ENCODE assay signal across 12 cellular contexts in genomic region chr4:15677507-15677988, GRCh38. TPM values are rescaled to one million over a fixed set of nuclear protein-coding genes. Genes with fewer than 3 reads are reported as not detected.
DNase-seq lines count a peak whose midpoint lies in the region; ATAC-seq and TF ChIP-seq lines count a peak whose summit lies in the region.
"Had no signal": no experiment of that assay in that cellular context is flagged by ENCODE, and none has a peak within 500 bp of the region (broad histone marks: within the 10 kb centered on the region; RNA-seq: fewer than 3 reads in every experiment).

No MANE protein-coding gene starts in this region.

- no peaks in the 10 kb centered on the region for H3K27me3 ChIP-seq in GM23338 (ENCODE audit: insufficient read depth)
- H3K27me3 ChIP-seq in PC-3 (ENCODE audit: low read length) = no peaks in the 10 kb centered on the region
- no peaks in the 10 kb centered on the region for H3K27me3 ChIP-seq in esophagus squamous epithelium
- no peaks in the 10 kb centered on the region for H3K27me3 ChIP-seq in vagina
- H3K27me3 ChIP-seq in H7 (ENCODE audit: control insufficient read depth, insufficient read depth, low read length) = no peaks in the 10 kb centered on the region

- H4K20me1 ChIP-seq in GM23338 (replicated peaks; ENCODE audit: insufficient read depth) (peaks cover 13% of the 10 kb centered on the region; the same call in 1 of the 2 replicates), PC-3 (ENCODE audit: low read length) (no peaks in the 10 kb centered on the region)

- H3K27ac Mint-ChIP-seq in GM23338 = peak overlapping the region; percentile 86
- H3K27ac Mint-ChIP-seq: activated naive CD8-positive, alpha-beta T cell treated with anti-CD3 and anti-CD28 coated beads, Interleukin-2, amount 50 U/mL, for 24 hours; stimulated activated memory B cell treated with anti-CD40 and anti-IgM and Interleukin-4, amounts not matched to agents 10 μg/mL and 1 μg/mL and 100 μg/mL, for 72 hours had no signal

- H3K9ac ChIP-seq in PC-3 (ENCODE audit: low read length) = no peak overlapping the region

- peak overlapping the region; percentile 55; the same call in 2 of the 3 replicates for H3K4me3 Mint-ChIP-seq in GM23338
- H3K4me3 Mint-ChIP-seq: activated naive CD8-positive, alpha-beta T cell treated with anti-CD3 and anti-CD28 coated beads, Interleukin-2, amount 50 U/mL, for 24 hours; stimulated activated memory B cell treated with anti-CD40 and anti-IgM and Interleukin-4, amounts not matched to agents 10 μg/mL and 1 μg/mL and 100 μg/mL, for 72 hours had no signal

- POLR2A ChIA-PET in PC-3 (lab: Charles Lee; ENCODE audit: unreplicated experiment) = no interaction called here

- CTCF ChIA-PET in PC-3 (lab: Charles Lee) = no interaction called here

- TF ChIP-seq POLR2A in esophagus squamous epithelium (IDR thresholded peaks at IDR 0.05) (no peak), vagina (IDR thresholded peaks at IDR 0.05) (no peak)

- intact Hi-C loops in PC-3 (cut with micrococcal nuclease) = no loop called here
- intact Hi-C loops in esophagus squamous epithelium (cut with DNase I) = no loop called here
- intact Hi-C loops in vagina (cut with DNase I) = no loop called here

- H3K9me3 Mint-ChIP-seq in GM23338 = no peaks in the 10 kb centered on the region; the same call in 2 of the 3 replicates
- H3K9me3 Mint-ChIP-seq: activated naive CD8-positive, alpha-beta T cell treated with anti-CD3 and anti-CD28 coated beads, Interleukin-2, amount 50 U/mL, for 24 hours; stimulated activated memory B cell treated with anti-CD40 and anti-IgM and Interleukin-4, amounts not matched to agents 10 μg/mL and 1 μg/mL and 100 μg/mL, for 72 hours had no signal

- peak overlapping the region; percentile 56; the same call in 1 of the 2 replicates for H3K27ac ChIP-seq in GM23338 (ENCODE audit: low read depth)
- H3K27ac ChIP-seq in PC-3 (ENCODE audit: low read length) = peak overlapping the region; percentile 60
- peak overlapping the region; percentile 38 to 75 (median 54) for H3K27ac ChIP-seq in esophagus squamous epithelium
- no peak overlapping the region for H3K27ac ChIP-seq in vagina

- peaks cover 26% of the 10 kb centered on the region for H3K4me1 Mint-ChIP-seq in GM23338

- peak overlapping the region; percentile 40 for H3K4me2 ChIP-seq in GM23338
- peak overlapping the region; percentile 98 for H3K4me2 ChIP-seq in PC-3 (ENCODE audit: low read length)

- no peaks in the 10 kb centered on the region for H3K36me3 ChIP-seq in GM23338 (ENCODE audit: insufficient read depth)
- H3K36me3 ChIP-seq in PC-3 (ENCODE audit: low read depth, low read length) = no peaks in the 10 kb centered on the region
- H3K36me3 ChIP-seq in esophagus squamous epithelium = no peaks in the 10 kb centered on the region
- H3K36me3 ChIP-seq in vagina = no peaks in the 10 kb centered on the region
- no peaks in the 10 kb centered on the region for H3K36me3 ChIP-seq in H7 (replicated peaks; ENCODE audit: control insufficient read depth, insufficient read depth, low read length)

- H3K4me1 ChIP-seq in GM23338 (ENCODE audit: insufficient read depth) (peaks cover 30% of the 10 kb centered on the region), PC-3 (ENCODE audit: insufficient read depth, low read length) (peaks cover 34% of the 10 kb centered on the region), esophagus squamous epithelium (peaks cover 3 to 58% (median 3%) of the 10 kb centered on the region in 3 donors), vagina (peaks cover 7% of the 10 kb centered on the region)

- 38 to 54% methylated on average over 2 of the region's 2 CpGs for WGBS in esophagus squamous epithelium, 2 donors

- H3F3A ChIP-seq in GM23338 (replicated peaks; ENCODE audit: low read depth) = no peaks in the 10 kb centered on the region
- no peaks in the 10 kb centered on the region for H3F3A ChIP-seq in PC-3 (ENCODE audit: low read length, unreplicated experiment)

- DNase-seq in GM23338 (ENCODE audit: low spot score) (peak; percentile 40), PC-3 (peak; percentile 94), esophagus squamous epithelium (lab: John Stamatoyannopoulos, UW) (no peak), omental fat pad (ENCODE audit: low spot score) (no peak), dedifferentiated amniotic fluid mesenchymal stem cell (ENCODE audit: extremely low spot score) (no peak), vagina (ENCODE audit: extremely low spot score in 2 of 2) (no peak), DMS153 (lab: John Stamatoyannopoulos, UW) (no peak), H7 (no peak)
- DNase-seq: activated CD4-positive, alpha-beta T cell treated with anti-CD3 and anti-CD28 coated beads for 1 hour; activated naive CD8-positive, alpha-beta T cell treated with anti-CD3 and anti-CD28 coated beads, Interleukin-2, amount 50 U/mL, for 24 hours; right cardiac atrium had no signal

- H3K9me3 ChIP-seq in PC-3 (ENCODE audit: low read length) (no peaks in the 10 kb centered on the region), esophagus squamous epithelium (no peaks in the 10 kb centered on the region), vagina (no peaks in the 10 kb centered on the region)

- no peak overlapping the region for H3K4me3 ChIP-seq in GM23338
- peak overlapping the region; percentile 45 for H3K4me3 ChIP-seq in PC-3 (ENCODE audit: low read length)
- H3K4me3 ChIP-seq in esophagus squamous epithelium = no peak overlapping the region
- H3K4me3 ChIP-seq in vagina = no peak overlapping the region
- H3K4me3 ChIP-seq in H7 (ENCODE audit: insufficient read depth, low read depth, low read length) = no peak overlapping the region

- BruUV-seq in PC-3 (replicated peaks; lab: Mats Ljungman, UMichigan) = no TSS peak

- TF ChIP-seq CTCF in GM23338 (conservative IDR thresholded peaks at IDR 0.05; ENCODE audit: low read depth in 2 of 2) = no peak
- TF ChIP-seq CTCF in PC-3 (conservative IDR thresholded peaks at IDR 0.05; ENCODE audit: low read depth, low read length) = no peak
- TF ChIP-seq CTCF in esophagus squamous epithelium (IDR thresholded peaks at IDR 0.05) = no peak
- TF ChIP-seq CTCF in omental fat pad (IDR thresholded peaks at IDR 0.05) = no peak
- TF ChIP-seq CTCF in vagina (IDR thresholded peaks at IDR 0.05) = no peak

- H3K27me3 Mint-ChIP-seq in GM23338 (ENCODE audit: insufficient read depth, low read depth, poor library complexity) = peaks cover 7% of the 10 kb centered on the region
- H3K27me3 Mint-ChIP-seq: stimulated activated memory B cell treated with anti-CD40 and anti-IgM and Interleukin-4, amounts not matched to agents 10 μg/mL and 1 μg/mL and 100 μg/mL, for 72 hours had no signal

- no peak overlapping the region for H2AFZ ChIP-seq in GM23338
- no peak overlapping the region for H2AFZ ChIP-seq in PC-3 (ENCODE audit: low read length)

- no peaks in the 10 kb centered on the region for H3K9me2 ChIP-seq in GM23338 (ENCODE audit: insufficient read depth)
- no peaks in the 10 kb centered on the region for H3K9me2 ChIP-seq in PC-3 (replicated peaks; ENCODE audit: low read length)

- H3K36me3 Mint-ChIP-seq in GM23338 (ENCODE audit: low read depth) = peaks cover 18% of the 10 kb centered on the region
- H3K36me3 Mint-ChIP-seq: stimulated activated memory B cell treated with anti-CD40 and anti-IgM and Interleukin-4, amounts not matched to agents 10 μg/mL and 1 μg/mL and 100 μg/mL, for 72 hours had no signal

- ATAC-seq in GM23338 = no peak
- peak; percentile 18 for ATAC-seq in PC-3
- ATAC-seq in omental fat pad (ENCODE audit: low FRiP score) = peak; percentile 43
- ATAC-seq: activated naive CD8-positive, alpha-beta T cell treated with anti-CD3 and anti-CD28 coated beads, Interleukin-2, amount 50 U/mL, for 24 hours; right cardiac atrium; stimulated activated memory B cell treated with anti-CD40 and anti-IgM and Interleukin-4, amounts not matched to agents 10 μg/mL and 1 μg/mL and 100 μg/mL, for 72 hours had no signal

- H3K79me2 ChIP-seq in GM23338 (replicated peaks; ENCODE audit: insufficient read depth) = peaks cover 89% of the 10 kb centered on the region
- H3K79me2 ChIP-seq in PC-3 (ENCODE audit: low read length) = peaks cover 94% of the 10 kb centered on the region

TF ChIP-seq in GM23338, 12 proteins besides CTCF, POLR2A, EP300 and RAD21:
- TF ChIP-seq STAT1 (IDR thresholded peaks at IDR 0.05; ENCODE audit: unreplicated experiment) (no peak), CREB1 (CRISPR knock-in tag; IDR thresholded peaks at IDR 0.05; ENCODE audit: low read depth) (no peak), ETS1 (IDR thresholded peaks at IDR 0.05) (no peak), NANOG (IDR thresholded peaks at IDR 0.05; ENCODE audit: borderline replicate concordance) (no peak)

RNA-seq across cellular contexts. Expression of gene FAM200B, which starts 4.1 kb away (rescaled TPM):
- total RNA-seq in GM23338 (2014; rRNA removed; shearing (Covaris generic)) = 34.4 and 47.7 TPM in 2 replicates
- polyA plus RNA-seq in GM23338 (2016; fragmentation: Nextera tagmentation; extraction: Ambion mirVana) = 77.4 and 88.0 TPM in 2 replicates
- total RNA-seq in PC-3 (2014; rRNA removed) (20.1 and 20.7 TPM in 2 replicates), esophagus squamous epithelium (10 to 100 TPM; 17.1 to 39.6 (median 31.4) TPM), omental fat pad (10 to 100 TPM; 27.5 to 56.6 (median 38.3) TPM), vagina (29.5 TPM)
- 39.5 and 61.0 TPM in 2 replicates for total RNA-seq in H7 (2014; rRNA removed; shearing (Covaris generic))

RNA-seq across cellular contexts. Expression of gene FBXL5, which starts 22.4 kb away (rescaled TPM):
- 74.7 and 81.9 TPM in 2 replicates for total RNA-seq in GM23338 (2014; rRNA removed; shearing (Covaris generic))
- 55.7 and 58.7 TPM in 2 replicates for polyA plus RNA-seq in GM23338 (2016; fragmentation: Nextera tagmentation; extraction: Ambion mirVana)
- 21.9 and 42.4 TPM in 2 replicates for total RNA-seq in PC-3 (2014; rRNA removed)
- total RNA-seq in esophagus squamous epithelium = 100 to 1,000 TPM in 1 of 4 donors, 10 to 100 TPM in 3; 39.2 to 119 (median 72.3) TPM
- total RNA-seq in omental fat pad = 100 to 1,000 TPM; 130 to 213 (median 188) TPM
- total RNA-seq in vagina = 103 TPM
- 80.8 and 91.6 TPM in 2 replicates for total RNA-seq in H7 (2014; rRNA removed; shearing (Covaris generic))

RNA-seq across cellular contexts. Expression of gene BST1, which starts 25.3 kb away (rescaled TPM):
- 1.4 and 1.8 TPM in 2 replicates for total RNA-seq in GM23338 (2014; rRNA removed; shearing (Covaris generic))
- 0.99 and 1.3 TPM in 2 replicates for polyA plus RNA-seq in GM23338 (2016; fragmentation: Nextera tagmentation; extraction: Ambion mirVana)
- total RNA-seq in PC-3 (2014; rRNA removed) (0.69 and 0.86 TPM in 2 replicates), esophagus squamous epithelium (1 to 10 TPM in 3 of 4 donors, under 1 TPM in 1; 0.97 to 7.4 (median 3.6) TPM), omental fat pad (10 to 100 TPM; 22.5 to 34.4 (median 24.5) TPM), vagina (5.2 TPM)
- 0.80 and 1.00 TPM in 2 replicates for total RNA-seq in H7 (2014; rRNA removed; shearing (Covaris generic))

Comparison
In these comparisons a context has a peak if more than half of its experiments do, and no peak if none do; other contexts are left out.
1. DNase-seq: peak in GM23338 (single experiment) and PC-3 (single experiment); none in esophagus squamous epithelium (single experiment), omental fat pad (single experiment), dedifferentiated amniotic fluid mesenchymal stem cell (single experiment), vagina (0 of 2), DMS153 (single experiment) and H7 (single experiment).